In the genomic region with DNA sequence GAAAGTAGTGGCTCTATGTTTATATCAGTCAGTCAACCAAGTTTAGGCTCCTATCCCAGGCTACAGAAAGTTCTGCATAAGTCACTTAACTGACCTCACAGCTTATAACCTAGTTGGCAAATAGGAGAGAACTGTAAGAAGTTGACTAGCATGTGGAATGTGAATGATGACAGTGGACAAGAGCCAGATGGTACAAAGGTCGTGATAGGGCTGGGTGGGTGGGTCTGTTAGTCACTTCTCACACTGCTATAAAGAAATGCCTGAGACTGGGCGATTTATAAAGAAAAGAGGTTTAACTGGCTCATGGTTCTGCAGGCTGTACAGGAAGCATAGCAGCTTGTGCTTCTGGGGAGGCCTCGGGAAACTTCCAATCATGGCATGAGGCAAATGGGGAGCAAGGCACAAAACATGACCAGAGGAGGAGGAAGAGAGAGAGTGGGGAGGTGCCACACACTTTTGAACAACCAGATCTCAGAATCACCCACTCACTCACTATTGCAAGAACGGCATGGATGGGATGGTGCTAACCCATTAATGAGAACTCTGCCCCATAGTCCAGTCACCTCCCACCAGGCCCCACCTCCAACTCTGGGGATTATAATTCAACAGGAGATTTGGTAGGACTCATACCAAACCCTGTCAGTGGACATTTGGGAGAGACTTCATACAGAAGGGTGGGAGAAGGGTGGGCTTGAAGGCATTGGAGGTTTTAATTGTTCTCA, we compare ENCODE assay signal across 13 cellular contexts.
DNase-seq lines count a peak whose midpoint lies in the region; ATAC-seq and TF ChIP-seq lines count a peak whose summit lies in the region.
"Had no signal": no experiment of that assay in that cellular context is flagged by ENCODE, and none has a peak within 500 bp of the region (broad histone marks: within the 10 kb centered on the region; RNA-seq: fewer than 3 reads in every experiment).

No MANE protein-coding gene starts in this region.

- no peak overlapping the region for H3K4ac ChIP-seq in trophoblast cell (ENCODE audit: low read depth, low read length)

- no peak overlapping the region for H2BK12ac ChIP-seq in trophoblast cell (ENCODE audit: low read length)

- peaks cover 14% of the 10 kb centered on the region for H3K36me3 Mint-ChIP-seq in endothelial cell (ENCODE audit: low read depth, unreplicated experiment)

- H3K79me2 ChIP-seq in trophoblast cell (ENCODE audit: control insufficient read depth, insufficient read depth, low read length, poor library complexity) = no peaks in the 10 kb centered on the region

- no peaks in the 10 kb centered on the region for H3K27me3 Mint-ChIP-seq in endothelial cell (ENCODE audit: unreplicated experiment)

- H3K9me3 ChIP-seq in trophoblast cell (ENCODE audit: insufficient read depth, low read depth, low read length) = no peaks in the 10 kb centered on the region

- H3K9ac ChIP-seq in trophoblast cell (ENCODE audit: low read length) = no peak overlapping the region

- no peaks in the 10 kb centered on the region for H3K36me3 ChIP-seq in trophoblast cell (ENCODE audit: control insufficient read depth in 1 of 2, insufficient read depth in 2 of 2, low read length in 2 of 2)

- ATAC-seq in GM21576 (IDR thresholded peaks at IDR 0.05; ENCODE audit: unreplicated experiment) = no peak

- H4K91ac ChIP-seq in trophoblast cell (ENCODE audit: low read depth, low read length) = peak overlapping the region; percentile 42

- no peak overlapping the region for H3K27ac ChIP-seq in trophoblast cell (ENCODE audit: low read depth, low read length)
- H3K27ac ChIP-seq: VCaP had no signal

- no peak overlapping the region for H2AK5ac ChIP-seq in trophoblast cell (ENCODE audit: low read length)

- H4K8ac ChIP-seq in trophoblast cell (ENCODE audit: low read depth, low read length) = no peak overlapping the region

- no peak overlapping the region for H2AFZ ChIP-seq in trophoblast cell (ENCODE audit: insufficient read depth, low read length, poor library complexity)

- no peak overlapping the region for H3K4me3 Mint-ChIP-seq in endothelial cell (ENCODE audit: unreplicated experiment)

- H2BK120ac ChIP-seq in trophoblast cell (ENCODE audit: insufficient read depth, low read length, poor library complexity) = no peak overlapping the region

- peak overlapping the region; percentile 22 for H3K14ac ChIP-seq in trophoblast cell (ENCODE audit: low read length)

- H3K4me1 ChIP-seq in trophoblast cell (ENCODE audit: control insufficient read depth in 1 of 2, insufficient read depth in 2 of 2, low read length in 2 of 2) = peaks cover 6 to 13% of the 10 kb centered on the region in 2 experiments

- H3K4me2 ChIP-seq in trophoblast cell (ENCODE audit: low read length) = no peak overlapping the region

- H3K4me3 ChIP-seq in fibroblast of villous mesenchyme (ENCODE audit: low read depth, low read length) = no peak overlapping the region
- no peak overlapping the region for H3K4me3 ChIP-seq in trophoblast cell (ENCODE audit: low read depth, low read length)

- WGBS in trophoblast cell (ENCODE audit: extremely low coverage, insufficient coverage, insufficient read length) = no CpG with 5 or more reads among the region's 4 CpGs

- no peaks in the 10 kb centered on the region for H3K27me3 ChIP-seq in trophoblast cell (ENCODE audit: insufficient read depth, low read length)

- H3K79me1 ChIP-seq in trophoblast cell (ENCODE audit: low read length) = peaks cover 9% of the 10 kb centered on the region

- H4K12ac ChIP-seq in trophoblast cell (ENCODE audit: low read depth, low read length) = no peak overlapping the region

- TF ChIP-seq CTCF in fibroblast of villous mesenchyme (IDR thresholded peaks at IDR 0.05; ENCODE audit: insufficient read depth, low read depth, low read length) (no peak), endothelial cell (IDR thresholded peaks at IDR 0.05; ENCODE audit: unreplicated experiment) (no peak)

- H3K18ac ChIP-seq in trophoblast cell (ENCODE audit: low read length) = no peak overlapping the region

- H2BK5ac ChIP-seq in trophoblast cell (ENCODE audit: low read depth, low read length, poor library complexity) = no peak overlapping the region

- H3K27ac Mint-ChIP-seq in endothelial cell (ENCODE audit: unreplicated experiment) = no peak overlapping the region
- H3K27ac Mint-ChIP-seq: activated T-helper 2 cell treated with anti-CD3 and anti-CD28 coated beads, Interferon-gamma antibody, Interleukin-2, Interleukin-4, amounts not matched to agents 10 μg/mL and 5 μg/mL and 100 μg/mL, durations not matched to agents 14 hours and 24 hours and 36 hours had no signal

- peaks cover 4% of the 10 kb centered on the region for H3K4me1 Mint-ChIP-seq in endothelial cell (ENCODE audit: unreplicated experiment)

- peak; percentile 82 for DNase-seq in EL
- peak; percentile 30 for DNase-seq in T1000 (lab: John Stamatoyannopoulos, UW)
- peak; percentile 79 for DNase-seq in fibroblast of villous mesenchyme (ENCODE audit: low read depth)
- peak in 1 of 2 donors; percentile 47 for DNase-seq in trophoblast cell
- no peak for DNase-seq in NCI-H2081 (lab: John Stamatoyannopoulos, UW)
- DNase-seq in NCI-H748 treated with DMSO at 0.1 percent for 48 hours (lab: John Stamatoyannopoulos, UW) = no peak
- DNase-seq in endothelial cell (ENCODE audit: low spot score) = no peak
- DNase-seq: DMS 273 treated with DMSO at 0.1 percent for 48 hours, H7, retina had no signal

- no peaks in the 10 kb centered on the region for H3K9me3 Mint-ChIP-seq in endothelial cell (ENCODE audit: unreplicated experiment)
- H3K9me3 Mint-ChIP-seq: activated T-helper 2 cell treated with anti-CD3 and anti-CD28 coated beads, Interferon-gamma antibody, Interleukin-2, Interleukin-4, amounts not matched to agents 10 μg/mL and 5 μg/mL and 100 μg/mL, durations not matched to agents 14 hours and 24 hours and 36 hours had no signal

- H3K23ac ChIP-seq in trophoblast cell (ENCODE audit: low read length) = no peak overlapping the region

Comparison
In these comparisons a context has a peak if more than half of its experiments do, and no peak if none do; other contexts are left out.
1. DNase-seq: peak in EL (single experiment), T1000 (single experiment) and fibroblast of villous mesenchyme (single experiment); none in NCI-H2081 (0 of 2), NCI-H748 treated with DMSO at 0.1 percent for 48 hours (single experiment) and endothelial cell (single experiment).